In genomic region chr4:2186133-2186864, GRCh38 we compare ENCODE assay signal across 8 cellular contexts. TPM values are rescaled to one million over a fixed set of nuclear protein-coding genes. Genes with fewer than 3 reads are reported as not detected.
DNase-seq lines count a peak whose midpoint lies in the region; ATAC-seq, FAIRE-seq and TF ChIP-seq lines count a peak whose summit lies in the region.

No MANE protein-coding gene starts in this region.

- H4K91ac ChIP-seq in neuronal stem cell (ENCODE audit: low read depth, low read length, poor library complexity): no peak overlapping the region

- no peak overlapping the region for H3K27ac ChIP-seq in neuronal stem cell (replicated peaks; ENCODE audit: low read length)

- no peak overlapping the region for H2AK5ac ChIP-seq in neuronal stem cell (ENCODE audit: low read depth, low read length)

- TF ChIP-seq CTCF in GM12875 (IDR thresholded peaks at IDR 0.05; ENCODE audit: borderline replicate concordance, insufficient read depth, low read depth, low read length) (peak; percentile 31; the same call in 1 of the 2 replicates), bronchial epithelial cell (IDR thresholded peaks at IDR 0.05; ENCODE audit: insufficient read depth, low read length, severe bottlenecking) (peak; percentile 69)

- no peak overlapping the region for H2BK15ac ChIP-seq in neuronal stem cell (ENCODE audit: low read length)

- H3K79me1 ChIP-seq in neuronal stem cell (ENCODE audit: low read depth, low read length): no peaks in the 10 kb centered on the region

- DNase-seq in NCI-H2171 (lab: John Stamatoyannopoulos, UW) (peak; percentile 9), bronchial epithelial cell (ENCODE audit: low read depth) (peak; percentile 61), neuronal stem cell (ENCODE audit: low spot score) (no peak), NCI-H2029 (lab: John Stamatoyannopoulos, UW) (no peak), sciatic nerve (ENCODE audit: low spot score) (no peak)
- DNase-seq in effector CD4-positive, alpha-beta T cell: no peak

- no peak overlapping the region for H3K18ac ChIP-seq in neuronal stem cell (ENCODE audit: low read length)

- H3K4me1 ChIP-seq in neuronal stem cell (ENCODE audit: control insufficient read depth in 2 of 2, insufficient read depth in 1 of 2, low read depth in 1 of 2, low read length in 2 of 2): no peaks in the 10 kb centered on the region

- no peak overlapping the region for H2BK12ac ChIP-seq in neuronal stem cell (ENCODE audit: low read length)

- H3K4me3 ChIP-seq in GM12875 (ENCODE audit: low read depth, low read length): no peak overlapping the region
- no peak overlapping the region for H3K4me3 ChIP-seq in bronchial epithelial cell (ENCODE audit: low read depth, low read length)
- no peak overlapping the region for H3K4me3 ChIP-seq in neuronal stem cell (ENCODE audit: low read length in 2 of 2)

- no peak overlapping the region for H3K14ac ChIP-seq in neuronal stem cell (ENCODE audit: low read length)

- H3K23ac ChIP-seq in neuronal stem cell (ENCODE audit: low read depth, low read length, poor library complexity): no peak overlapping the region

- no peak overlapping the region for H2BK5ac ChIP-seq in neuronal stem cell (ENCODE audit: low read length)

- H3K4me2 ChIP-seq in neuronal stem cell (ENCODE audit: insufficient read depth, low read length, poor library complexity, severe bottlenecking): no peak overlapping the region

- no CpG with 5 or more reads among the region's 9 CpGs for WGBS in neuronal stem cell (ENCODE audit: extremely low coverage in 2 of 2, insufficient read length in 2 of 2, insufficient replicate concordance in 1 of 2), 2 donors

- H3K27me3 ChIP-seq in bronchial epithelial cell (ENCODE audit: control insufficient read depth, insufficient read depth, low read length) (no peaks in the 10 kb centered on the region), neuronal stem cell (ENCODE audit: control insufficient read depth in 3 of 3, insufficient read depth in 3 of 3, low read depth in 1 of 3, low read length in 3 of 3) (no peaks in the 10 kb centered on the region)

- peaks cover 4 to 8% of the 10 kb centered on the region in 2 donors for H3K9me3 ChIP-seq in neuronal stem cell (replicated peaks in 1 of 2; ENCODE audit: control insufficient read depth in 2 of 2, insufficient read depth in 1 of 2, low read depth in 1 of 2, low read length in 2 of 2)

- no peak for FAIRE-seq in bronchial epithelial cell (lab: Jason Lieb, UNC)

- no peak overlapping the region for H3K9ac ChIP-seq in neuronal stem cell (ENCODE audit: low read depth, low read length, poor library complexity)

- H3K36me3 ChIP-seq in bronchial epithelial cell (ENCODE audit: control insufficient read depth, insufficient read depth, low read length): no peaks in the 10 kb centered on the region
- no peaks in the 10 kb centered on the region for H3K36me3 ChIP-seq in neuronal stem cell (replicated peaks in 1 of 2; ENCODE audit: control insufficient read depth in 2 of 2, insufficient read depth in 2 of 2, low read length in 2 of 2)

- ATAC-seq in HG02571 (IDR thresholded peaks at IDR 0.05; ENCODE audit: unreplicated experiment) (no peak), sciatic nerve (no peak)

- intact Hi-C loops in sciatic nerve (cut with DNase I): no loop called here

- peak overlapping the region; percentile 27 for H2AFZ ChIP-seq in neuronal stem cell (ENCODE audit: low read length)

- H4K8ac ChIP-seq in neuronal stem cell (ENCODE audit: low read depth, low read length): no peak overlapping the region

- H3K4ac ChIP-seq in neuronal stem cell (ENCODE audit: low read length): no peak overlapping the region

- H2BK120ac ChIP-seq in neuronal stem cell (ENCODE audit: low read depth, low read length): no peak overlapping the region

RNA-seq across cellular contexts. Expression of gene HAUS3, which starts 55.6 kb away (rescaled TPM):
- 8.4 and 9.2 TPM in 2 replicates for total RNA-seq in bronchial epithelial cell
- 11.4 TPM for polyA plus RNA-seq in neuronal stem cell (2013, experiment 1 of 2)
- 12.2 TPM for polyA plus RNA-seq in neuronal stem cell (2013, experiment 2 of 2)
- total RNA-seq in sciatic nerve: 15.4 TPM

RNA-seq across cellular contexts. Expression of gene POLN, which starts 55.6 kb away (rescaled TPM):
- total RNA-seq in bronchial epithelial cell (1.4 and 1.6 TPM in 2 replicates), sciatic nerve (7.7 TPM)
- 0.77 TPM for polyA plus RNA-seq in neuronal stem cell (2013, experiment 1 of 2)
- polyA plus RNA-seq in neuronal stem cell (2013, experiment 2 of 2): 0.54 TPM

Comparison
In these comparisons a context has a peak if more than half of its experiments do, and no peak if none do; other contexts are left out.
1. DNase-seq: peak in NCI-H2171 (single experiment) and bronchial epithelial cell (single experiment); none in neuronal stem cell (single experiment), effector CD4-positive, alpha-beta T cell (single experiment), NCI-H2029 (single experiment) and sciatic nerve (single experiment).